ENCODE assay signal across 24 cellular contexts in the genomic region with DNA sequence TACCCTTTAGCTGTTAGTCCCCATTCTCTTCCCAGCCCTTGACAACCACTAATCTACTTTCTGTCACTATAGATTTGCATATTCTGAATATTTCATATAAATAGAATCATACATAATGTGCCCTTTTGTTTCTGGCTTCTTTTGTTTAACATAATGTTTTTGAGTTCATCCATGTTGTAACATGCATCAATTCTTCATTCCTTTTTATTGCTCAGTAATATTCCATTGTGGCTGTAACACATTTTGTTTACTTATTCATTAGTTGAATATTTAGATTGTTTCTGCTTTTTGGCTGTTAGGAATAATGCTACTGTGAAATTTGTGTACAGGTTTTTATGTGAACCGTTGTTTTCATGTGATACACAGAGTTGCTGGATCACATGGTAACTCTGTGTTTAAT. TPM values are rescaled to one million over a fixed set of nuclear protein-coding genes. Genes with fewer than 3 reads are reported as not detected.
DNase-seq lines count a peak whose midpoint lies in the region; ATAC-seq and TF ChIP-seq lines count a peak whose summit lies in the region.
"Had no signal": no experiment of that assay in that cellular context is flagged by ENCODE, and none has a peak within 500 bp of the region (broad histone marks: within the 10 kb centered on the region; RNA-seq: fewer than 3 reads in every experiment).

No MANE protein-coding gene starts in this region.

- peaks cover 40% of the 10 kb centered on the region for H3K36me3 Mint-ChIP-seq in activated CD4-positive, alpha-beta memory T cell treated with anti-CD3 and anti-CD28 coated beads for 36 hours
- peaks cover 69% of the 10 kb centered on the region for H3K36me3 Mint-ChIP-seq in activated CD4-positive, alpha-beta memory T cell treated with anti-CD3 and anti-CD28 coated beads, Interleukin-2, amount 10 ng/mL, durations not matched to agents 7 days and 5 days (ENCODE audit: low read depth)
- peaks cover 7 to 78% (median 26%) of the 10 kb centered on the region in 3 donors for H3K36me3 Mint-ChIP-seq in CD8-positive, alpha-beta memory T cell
- peaks cover 93% of the 10 kb centered on the region for H3K36me3 Mint-ChIP-seq in activated T-helper 17 cell treated with anti-CD3 and anti-CD28 coated beads, Interleukin-2, amount 50 U/mL, for 72 hours (ENCODE audit: low read depth)
- H3K36me3 Mint-ChIP-seq in naive thymus-derived CD4-positive, alpha-beta T cell = peaks cover 11 to 46% (median 40%) of the 10 kb centered on the region in 5 donors

- no peak overlapping the region for H3K4me3 ChIP-seq in CD8-positive, alpha-beta memory T cell (ENCODE audit: low read length)
- H3K4me3 ChIP-seq in naive thymus-derived CD4-positive, alpha-beta T cell (ENCODE audit: low read length) = no peak overlapping the region
- H3K4me3 ChIP-seq in BE2C (ENCODE audit: low read depth, low read length) = no peak overlapping the region
- H3K4me3 ChIP-seq: pancreas had no signal

- no peak for TF ChIP-seq CTCF in BE2C (IDR thresholded peaks at IDR 0.05; ENCODE audit: low read depth, low read length)

- peaks cover 72% of the 10 kb centered on the region for H3K4me1 Mint-ChIP-seq in activated CD4-positive, alpha-beta memory T cell treated with anti-CD3 and anti-CD28 coated beads for 36 hours (ENCODE audit: low read depth)
- peaks cover 64% of the 10 kb centered on the region for H3K4me1 Mint-ChIP-seq in activated CD4-positive, alpha-beta memory T cell treated with anti-CD3 and anti-CD28 coated beads, Interleukin-2, amount 10 ng/mL, durations not matched to agents 7 days and 5 days
- peaks cover 72 to 95% (median 84%) of the 10 kb centered on the region in 3 donors for H3K4me1 Mint-ChIP-seq in CD8-positive, alpha-beta memory T cell
- peaks cover 42% of the 10 kb centered on the region for H3K4me1 Mint-ChIP-seq in activated T-helper 17 cell treated with anti-CD3 and anti-CD28 coated beads, Interleukin-2, amount 50 U/mL, for 72 hours
- peaks cover 56 to 94% (median 78%) of the 10 kb centered on the region in 7 donors for H3K4me1 Mint-ChIP-seq in naive thymus-derived CD4-positive, alpha-beta T cell
- H3K4me1 Mint-ChIP-seq: mesothelial cell of epicardium, nephron progenitor cell had no signal

- H3K27ac Mint-ChIP-seq in activated CD4-positive, alpha-beta memory T cell treated with anti-CD3 and anti-CD28 coated beads for 36 hours = peak overlapping the region; percentile 70
- H3K27ac Mint-ChIP-seq in activated CD4-positive, alpha-beta memory T cell treated with anti-CD3 and anti-CD28 coated beads, Interleukin-2, amount 10 ng/mL, durations not matched to agents 7 days and 5 days = no peak overlapping the region
- peak overlapping the region; percentile 24 to 98 (median 80) for H3K27ac Mint-ChIP-seq in CD8-positive, alpha-beta memory T cell
- H3K27ac Mint-ChIP-seq in activated T-helper 17 cell treated with anti-CD3 and anti-CD28 coated beads, Interleukin-2, amount 50 U/mL, for 72 hours = peak overlapping the region; percentile 94
- H3K27ac Mint-ChIP-seq in naive thymus-derived CD4-positive, alpha-beta T cell = peak overlapping the region in 6 of 9 donors; percentile 78 to 93 (median 88)
- H3K27ac Mint-ChIP-seq: mesothelial cell of epicardium, nephron progenitor cell had no signal

- no peaks in the 10 kb centered on the region for H3K9me3 ChIP-seq in CD8-positive, alpha-beta memory T cell (ENCODE audit: low read length)
- no peaks in the 10 kb centered on the region for H3K9me3 ChIP-seq in naive thymus-derived CD4-positive, alpha-beta T cell (ENCODE audit: control insufficient read depth in 2 of 3, low read length in 3 of 3)
- H3K9me3 ChIP-seq in BE2C = no peaks in the 10 kb centered on the region
- H3K9me3 ChIP-seq: pancreas, SK-N-SH had no signal

- POLR2A ChIA-PET in activated CD4-positive, alpha-beta memory T cell treated with anti-CD3 and anti-CD28 coated beads for 36 hours (lab: Charles Lee) = no interaction called here
- POLR2A ChIA-PET in activated CD4-positive, alpha-beta memory T cell treated with anti-CD3 and anti-CD28 coated beads, Interleukin-2, amount 10 ng/mL, durations not matched to agents 7 days and 5 days (lab: Charles Lee) = interaction anchor here (2.1 to 3.1 kb wide), 2 partner anchors 10 to 22 kb away, joined by 15 to 22 read pairs; partner anchors contain the start of gene STK4
- POLR2A ChIA-PET in CD8-positive, alpha-beta memory T cell (lab: Charles Lee) = interaction anchor here (0.7 kb wide), 1 partner anchor 125 kb away, joined by 3 read pairs; no protein-coding TSS in a partner anchor
- POLR2A ChIA-PET in naive thymus-derived CD4-positive, alpha-beta T cell (lab: Charles Lee) = interaction anchor here (0.7 to 6.1 kb wide), 4 partner anchors 9 to 82 kb away, joined by 3 to 38 read pairs (median 9); partner anchors contain the start of gene STK4

- no peaks in the 10 kb centered on the region for H3K9me3 Mint-ChIP-seq in activated CD4-positive, alpha-beta memory T cell treated with anti-CD3 and anti-CD28 coated beads for 36 hours
- H3K9me3 Mint-ChIP-seq in activated CD4-positive, alpha-beta memory T cell treated with anti-CD3 and anti-CD28 coated beads, Interleukin-2, amount 10 ng/mL, durations not matched to agents 7 days and 5 days = no peaks in the 10 kb centered on the region
- H3K9me3 Mint-ChIP-seq in CD8-positive, alpha-beta memory T cell = no peaks in the 10 kb centered on the region
- H3K9me3 Mint-ChIP-seq in activated T-helper 17 cell treated with anti-CD3 and anti-CD28 coated beads, Interleukin-2, amount 50 U/mL, for 72 hours = no peaks in the 10 kb centered on the region
- no peaks in the 10 kb centered on the region for H3K9me3 Mint-ChIP-seq in naive thymus-derived CD4-positive, alpha-beta T cell
- H3K9me3 Mint-ChIP-seq: nephron progenitor cell had no signal

- H3K36me3 ChIP-seq in CD8-positive, alpha-beta memory T cell (ENCODE audit: insufficient read depth, low read length) = peaks cover 35% of the 10 kb centered on the region
- H3K36me3 ChIP-seq in naive thymus-derived CD4-positive, alpha-beta T cell (ENCODE audit: control insufficient read depth in 2 of 3, insufficient read depth in 3 of 3, low read length in 3 of 3) = peaks cover 8 to 39% (median 13%) of the 10 kb centered on the region in 3 experiments
- peaks cover 12% of the 10 kb centered on the region for H3K36me3 ChIP-seq in BE2C
- H3K36me3 ChIP-seq: pancreas had no signal

- H3K27ac ChIP-seq in CD8-positive, alpha-beta memory T cell (ENCODE audit: low read depth, low read length) = no peak overlapping the region
- peak overlapping the region; percentile 38 for H3K27ac ChIP-seq in naive thymus-derived CD4-positive, alpha-beta T cell (ENCODE audit: low read depth, low read length)
- H3K27ac ChIP-seq: pancreas had no signal

- intact Hi-C loops in activated CD4-positive, alpha-beta memory T cell treated with anti-CD3 and anti-CD28 coated beads for 36 hours (cut with micrococcal nuclease) = no loop called here
- intact Hi-C loops in naive thymus-derived CD4-positive, alpha-beta T cell (cut with micrococcal nuclease) = no loop called here

- no peak overlapping the region for H3K4me3 Mint-ChIP-seq in activated CD4-positive, alpha-beta memory T cell treated with anti-CD3 and anti-CD28 coated beads for 36 hours
- no peak overlapping the region for H3K4me3 Mint-ChIP-seq in activated CD4-positive, alpha-beta memory T cell treated with anti-CD3 and anti-CD28 coated beads, Interleukin-2, amount 10 ng/mL, durations not matched to agents 7 days and 5 days
- H3K4me3 Mint-ChIP-seq in CD8-positive, alpha-beta memory T cell = peak overlapping the region in 5 of 7 donors; percentile 13 to 68 (median 48)
- peak overlapping the region; percentile 86 for H3K4me3 Mint-ChIP-seq in activated T-helper 17 cell treated with anti-CD3 and anti-CD28 coated beads, Interleukin-2, amount 50 U/mL, for 72 hours
- peak overlapping the region in 7 of 10 donors; percentile 47 to 95 (median 90) for H3K4me3 Mint-ChIP-seq in naive thymus-derived CD4-positive, alpha-beta T cell
- H3K4me3 Mint-ChIP-seq: mesothelial cell of epicardium, nephron progenitor cell had no signal

- ATAC-seq in activated T-helper 17 cell treated with anti-CD3 and anti-CD28 coated beads, Interleukin-2, amount 50 U/mL, for 72 hours (replicated peaks) = no peak
- ATAC-seq in naive thymus-derived CD4-positive, alpha-beta T cell = no peak
- ATAC-seq in HG02798 (IDR thresholded peaks at IDR 0.05; ENCODE audit: poor library complexity, unreplicated experiment) = no peak
- ATAC-seq: pancreas had no signal

- peaks cover 79% of the 10 kb centered on the region for H3K4me1 ChIP-seq in CD8-positive, alpha-beta memory T cell (ENCODE audit: insufficient read depth, low read length)
- peaks cover 44 to 57% of the 10 kb centered on the region in 2 donors for H3K4me1 ChIP-seq in naive thymus-derived CD4-positive, alpha-beta T cell (ENCODE audit: control insufficient read depth in 2 of 2, insufficient read depth in 2 of 2, low read length in 2 of 2)
- H3K4me1 ChIP-seq in BE2C = no peaks in the 10 kb centered on the region

- no peaks in the 10 kb centered on the region for H3K27me3 Mint-ChIP-seq in activated CD4-positive, alpha-beta memory T cell treated with anti-CD3 and anti-CD28 coated beads for 36 hours
- H3K27me3 Mint-ChIP-seq in activated CD4-positive, alpha-beta memory T cell treated with anti-CD3 and anti-CD28 coated beads, Interleukin-2, amount 10 ng/mL, durations not matched to agents 7 days and 5 days = no peaks in the 10 kb centered on the region
- H3K27me3 Mint-ChIP-seq in CD8-positive, alpha-beta memory T cell = no peaks in the 10 kb centered on the region
- H3K27me3 Mint-ChIP-seq in activated T-helper 17 cell treated with anti-CD3 and anti-CD28 coated beads, Interleukin-2, amount 50 U/mL, for 72 hours = no peaks in the 10 kb centered on the region
- no peaks in the 10 kb centered on the region for H3K27me3 Mint-ChIP-seq in naive thymus-derived CD4-positive, alpha-beta T cell

- CTCF ChIA-PET in activated CD4-positive, alpha-beta memory T cell treated with anti-CD3 and anti-CD28 coated beads for 36 hours (lab: Charles Lee) = interaction anchor here (2.0 kb wide), 1 partner anchor 22 kb away, joined by 7 read pairs; no protein-coding TSS in a partner anchor
- CTCF ChIA-PET in activated CD4-positive, alpha-beta memory T cell treated with anti-CD3 and anti-CD28 coated beads, Interleukin-2, amount 10 ng/mL, durations not matched to agents 7 days and 5 days (lab: Charles Lee) = no interaction called here
- CTCF ChIA-PET in CD8-positive, alpha-beta memory T cell (lab: Charles Lee) = interaction anchor here (1.7 kb wide), 1 partner anchor 23 kb away, joined by 4 read pairs; no protein-coding TSS in a partner anchor
- CTCF ChIA-PET in naive thymus-derived CD4-positive, alpha-beta T cell (lab: Charles Lee) = interaction anchor here (1.2 kb wide), 1 partner anchor 18 kb away, joined by 5 read pairs; no protein-coding TSS in a partner anchor

- no peak for DNase-seq in activated CD4-positive, alpha-beta memory T cell treated with anti-CD3 and anti-CD28 coated beads for 36 hours
- DNase-seq in activated CD4-positive, alpha-beta memory T cell treated with anti-CD3 and anti-CD28 coated beads, Interleukin-2, amount 10 ng/mL, durations not matched to agents 7 days and 5 days = no peak
- DNase-seq in CD8-positive, alpha-beta memory T cell = no peak
- DNase-seq in naive thymus-derived CD4-positive, alpha-beta T cell = no peak
- DNase-seq in NCI-H1417 treated with DMSO at 0.1 percent for 48 hours (lab: John Stamatoyannopoulos, UW) (no peak), BE2C (no peak)
- DNase-seq: activated CD4-positive, alpha-beta T cell treated with anti-CD3 and anti-CD28 coated beads for 4 hours; activated gamma-delta T cell; effector CD8-positive, alpha-beta T cell; glutamatergic neuron; H7; MV-4-11; NCI-H146; nephron progenitor cell; OCI-M1; pancreas; SK-N-SH; small intestine; stimulated activated CD4-positive, alpha-beta T cell treated with anti-CD3 and anti-CD28 coated beads, Interleukin-1b, Interleukin-23, amount 100 ng/mL, for 48 hours; stimulated activated CD8-positive, alpha-beta memory T cell treated with anti-CD3 and anti-CD28 coated beads, Interleukin-4, amount 100 ng/mL, for 48 hours; trophoblast cell had no signal

- H3K27me3 ChIP-seq in CD8-positive, alpha-beta memory T cell (ENCODE audit: insufficient read depth, low read length, poor library complexity, severe bottlenecking) = no peaks in the 10 kb centered on the region
- H3K27me3 ChIP-seq in naive thymus-derived CD4-positive, alpha-beta T cell (ENCODE audit: control insufficient read depth in 2 of 2, insufficient read depth in 2 of 2, low read length in 2 of 2) = no peaks in the 10 kb centered on the region
- no peaks in the 10 kb centered on the region for H3K27me3 ChIP-seq in BE2C
- H3K27me3 ChIP-seq: pancreas had no signal

RNA-seq across cellular contexts. Expression of gene STK4, which starts 22.5 kb away (rescaled TPM):
- total RNA-seq in activated CD4-positive, alpha-beta memory T cell treated with anti-CD3 and anti-CD28 coated beads for 36 hours = 100 to 1,000 TPM; 126 to 128 TPM
- total RNA-seq in activated CD4-positive, alpha-beta memory T cell treated with anti-CD3 and anti-CD28 coated beads, Interleukin-2, amount 10 ng/mL, durations not matched to agents 7 days and 5 days = 100 to 1,000 TPM; 204 to 213 TPM
- 100 to 1,000 TPM; 200 to 210 TPM for total RNA-seq in CD8-positive, alpha-beta memory T cell
- polyA plus RNA-seq in CD8-positive, alpha-beta memory T cell = 192 TPM
- 100 to 1,000 TPM; 168 to 215 TPM for total RNA-seq in activated T-helper 17 cell treated with anti-CD3 and anti-CD28 coated beads, Interleukin-2, amount 50 U/mL, for 72 hours
- 100 to 1,000 TPM; 207 to 383 (median 267) TPM for total RNA-seq in naive thymus-derived CD4-positive, alpha-beta T cell
- polyA plus RNA-seq in naive thymus-derived CD4-positive, alpha-beta T cell = 100 to 1,000 TPM; 175 to 241 TPM
- 12.8 TPM for polyA plus RNA-seq in BE2C (2012; ENCODE audit: insufficient read depth, insufficient read length, low read depth)

RNA-seq across cellular contexts. Expression of gene TOMM34, which starts 28.6 kb away (rescaled TPM):
- 10 to 100 TPM; 56.3 to 58.4 TPM for total RNA-seq in activated CD4-positive, alpha-beta memory T cell treated with anti-CD3 and anti-CD28 coated beads for 36 hours
- total RNA-seq in activated CD4-positive, alpha-beta memory T cell treated with anti-CD3 and anti-CD28 coated beads, Interleukin-2, amount 10 ng/mL, durations not matched to agents 7 days and 5 days = 10 to 100 TPM; 16.0 to 16.4 TPM
- 10 to 100 TPM; 75.4 to 76.8 TPM for total RNA-seq in CD8-positive, alpha-beta memory T cell
- 21.0 TPM for polyA plus RNA-seq in CD8-positive, alpha-beta memory T cell
- 10 to 100 TPM; 40.1 to 44.8 TPM for total RNA-seq in activated T-helper 17 cell treated with anti-CD3 and anti-CD28 coated beads, Interleukin-2, amount 50 U/mL, for 72 hours
- total RNA-seq in naive thymus-derived CD4-positive, alpha-beta T cell = 10 to 100 TPM in 1 of 5 experiments, 1 to 10 TPM in 4; 7.0 to 22.5 (median 8.6) TPM
- 10 to 100 TPM; 15.1 to 30.2 TPM for polyA plus RNA-seq in naive thymus-derived CD4-positive, alpha-beta T cell
- 48.2 TPM for polyA plus RNA-seq in BE2C (2012; ENCODE audit: insufficient read depth, insufficient read length, low read depth)

Comparison
In these comparisons a context has a peak if more than half of its experiments do, and no peak if none do; other contexts are left out.
1. H3K4me3 Mint-ChIP-seq: peak in CD8-positive, alpha-beta memory T cell (5 of 7), activated T-helper 17 cell treated with anti-CD3 and anti-CD28 coated beads, Interleukin-2, amount 50 U/mL, for 72 hours (single experiment) and naive thymus-derived CD4-positive, alpha-beta T cell (7 of 10); none in activated CD4-positive, alpha-beta memory T cell treated with anti-CD3 and anti-CD28 coated beads for 36 hours (single experiment) and activated CD4-positive, alpha-beta memory T cell treated with anti-CD3 and anti-CD28 coated beads, Interleukin-2, amount 10 ng/mL, durations not matched to agents 7 days and 5 days (single experiment).